ENCODE assay signal across 11 cellular contexts in genomic region chr4:106583567-106583966, GRCh38.
DNase-seq lines count a peak whose midpoint lies in the region; ATAC-seq and TF ChIP-seq lines count a peak whose summit lies in the region.
"Had no signal": no experiment of that assay in that cellular context is flagged by ENCODE, and none has a peak within 500 bp of the region (broad histone marks: within the 10 kb centered on the region; RNA-seq: fewer than 3 reads in every experiment).

No MANE protein-coding gene starts in this region.

- peak; percentile 76 for DNase-seq in HFF-Myc (ENCODE audit: extremely low read depth, low read depth)
- no peak for DNase-seq in RWPE2 (ENCODE audit: low spot score)
- peak; percentile 94 for DNase-seq in fibroblast of the aortic adventitia (ENCODE audit: low read depth)
- peak; percentile 57 for DNase-seq in smooth muscle cell of the brain vasculature (ENCODE audit: low read depth, low spot score)
- no peak for DNase-seq in superior temporal gyrus (ENCODE audit: extremely low spot score)
- no peak for DNase-seq in activated CD4-positive, alpha-beta T cell treated with anti-CD3 and anti-CD28 coated beads for 48 hours
- DNase-seq in NCI-H2029 treated with DMSO at 0.1 percent for 48 hours (lab: John Stamatoyannopoulos, UW), result no peak
- DNase-seq: adrenal gland, NCI-H510A treated with DMSO at 0.1 percent for 48 hours, posterior cingulate gyrus, WERI-Rb-1 had no signal

- peaks cover 55% of the 10 kb centered on the region for H3K4me1 ChIP-seq in RWPE2 (ENCODE audit: insufficient read depth, poor library complexity, severe bottlenecking)
- H3K4me1 ChIP-seq: adrenal gland had no signal

- H3K27ac ChIP-seq in RWPE2 (ENCODE audit: poor library complexity, severe bottlenecking), result peak overlapping the region; percentile 99
- H3K27ac ChIP-seq: adrenal gland, WERI-Rb-1 had no signal

- H3K27me3 ChIP-seq in RWPE2 (ENCODE audit: insufficient read depth, poor library complexity, severe bottlenecking), result no peaks in the 10 kb centered on the region
- H3K27me3 ChIP-seq: adrenal gland had no signal

- H3K4me3 ChIP-seq in HFF-Myc (replicated peaks; ENCODE audit: low read depth, low read length), result no peak overlapping the region
- no peak overlapping the region for H3K4me3 ChIP-seq in RWPE2 (ENCODE audit: severe bottlenecking)
- no peak overlapping the region for H3K4me3 ChIP-seq in fibroblast of the aortic adventitia (ENCODE audit: low read depth, low read length)
- H3K4me3 ChIP-seq: adrenal gland had no signal

- ATAC-seq in RWPE2 (ENCODE audit: low read depth), result peak; percentile 88

- no peak for TF ChIP-seq CTCF in HFF-Myc (IDR thresholded peaks at IDR 0.05; ENCODE audit: low read depth, low read length, missing control alignments)
- TF ChIP-seq CTCF in RWPE2 (IDR thresholded peaks at IDR 0.05; ENCODE audit: poor library complexity, severe bottlenecking), result no peak
- no peak for TF ChIP-seq CTCF in fibroblast of the aortic adventitia (IDR thresholded peaks at IDR 0.05; ENCODE audit: insufficient read depth, low read length)

- no peaks in the 10 kb centered on the region for H3K36me3 ChIP-seq in RWPE2 (ENCODE audit: low read depth)
- H3K36me3 ChIP-seq: adrenal gland, WERI-Rb-1 had no signal

- no peaks in the 10 kb centered on the region for H3K9me3 ChIP-seq in RWPE2 (ENCODE audit: severe bottlenecking)
- H3K9me3 ChIP-seq: adrenal gland had no signal

Comparison
In these comparisons a context has a peak if more than half of its experiments do, and no peak if none do; other contexts are left out.
1. DNase-seq: peak in HFF-Myc (single experiment), fibroblast of the aortic adventitia (single experiment) and smooth muscle cell of the brain vasculature (single experiment); none in RWPE2 (single experiment), superior temporal gyrus (single experiment), activated CD4-positive, alpha-beta T cell treated with anti-CD3 and anti-CD28 coated beads for 48 hours (single experiment) and NCI-H2029 treated with DMSO at 0.1 percent for 48 hours (single experiment).